ENCODE assay signal across 15 cellular contexts in the genomic region with DNA sequence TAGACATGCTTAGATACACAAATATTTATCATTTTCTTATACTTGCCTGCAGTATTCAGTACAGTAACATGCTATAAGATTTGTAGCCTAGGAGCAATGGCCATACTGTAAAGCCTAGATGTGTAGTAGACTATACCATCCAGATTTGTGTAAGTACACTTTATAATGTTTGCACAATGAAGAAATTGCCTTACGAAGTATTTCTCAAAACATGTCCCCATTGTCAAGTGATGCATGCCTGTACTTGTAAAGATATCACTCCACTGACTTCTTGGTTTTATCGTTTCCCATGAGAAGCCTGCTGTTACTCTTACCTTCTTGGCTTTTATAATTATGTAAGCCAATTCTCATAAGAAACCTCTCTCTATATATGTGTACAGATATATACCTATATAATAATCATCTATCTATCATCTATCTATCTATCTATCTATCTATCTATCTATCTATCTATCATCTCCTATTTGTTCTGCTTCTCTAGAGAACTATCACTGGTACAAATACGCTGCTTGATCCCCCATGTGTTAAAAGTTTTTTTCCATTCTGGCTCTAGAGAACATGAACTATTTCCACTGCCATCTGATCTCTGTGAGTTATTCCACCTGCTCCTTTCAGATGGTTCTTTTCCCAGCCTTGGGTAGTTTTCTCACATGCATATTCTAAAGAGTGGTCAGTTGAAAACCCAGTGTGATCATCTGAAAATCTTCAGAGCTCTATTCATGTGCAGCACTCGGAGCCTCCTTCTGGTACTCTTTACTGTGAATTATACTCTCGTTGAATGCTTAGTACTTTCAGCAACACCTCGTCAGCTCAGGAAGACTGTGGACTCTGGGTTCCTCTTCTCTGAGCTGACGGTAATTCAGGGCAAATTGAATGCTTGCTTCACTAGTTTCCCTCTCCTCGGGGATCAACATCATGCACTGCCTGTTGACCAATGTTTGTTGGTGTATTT. TPM values are rescaled to one million over a fixed set of nuclear protein-coding genes. Genes with fewer than 3 reads are reported as not detected.
A peak's percentile ranks its signal among the peaks of the same experiment; 100 is the strongest.
DNase-seq lines count a peak whose midpoint lies in the region; ATAC-seq and TF ChIP-seq lines count a peak whose summit lies in the region.
"Had no signal": no experiment of that assay in that cellular context is flagged by ENCODE, and none has a peak within 500 bp of the region (broad histone marks: within the 10 kb centered on the region; RNA-seq: fewer than 3 reads in every experiment).

No MANE protein-coding gene starts in this region.

- peaks cover 0 to 24% of the 10 kb centered on the region in 2 donors for H3K4me1 ChIP-seq in left lung
- peaks cover 0 to 2% of the 10 kb centered on the region in 2 donors for H3K4me1 ChIP-seq in ascending aorta

- peak overlapping the region; percentile 21 for H3K27ac ChIP-seq in AG04450 (ENCODE audit: low read depth, low read length)
- no peak overlapping the region for H3K27ac ChIP-seq in SU-DHL-6 (ENCODE audit: low read depth, low read length)
- H3K27ac ChIP-seq in left lung = peak overlapping the region in 1 of 2 donors; percentile 45
- no peak overlapping the region for H3K27ac ChIP-seq in ascending aorta
- H3K27ac ChIP-seq: VCaP had no signal

- H3K4me2 ChIP-seq in SU-DHL-6 (ENCODE audit: low read depth, low read length, poor library complexity, severe bottlenecking) = no peak overlapping the region
- H3K4me2 ChIP-seq: smooth muscle cell had no signal

- no peak for DNase-seq in AG04450 (ENCODE audit: low read depth, low spot score)
- DNase-seq in KBM-7 = peak; percentile 48
- DNase-seq in left lung = no peak
- no peak for DNase-seq in activated CD4-positive, CD25-positive, alpha-beta regulatory T cell (lab: John Stamatoyannopoulos, UW)
- DNase-seq in ascending aorta (ENCODE audit: low spot score in 2 of 2) = no peak
- no peak for DNase-seq in stimulated activated CD4-positive, alpha-beta T cell treated with anti-CD3 and anti-CD28 coated beads, Interleukin-4, amount 100 ng/mL, for 1 hour
- DNase-seq: activated naive CD4-positive, alpha-beta T cell treated with anti-CD3 and anti-CD28 coated beads for 36 hours; DMS 273 treated with DMSO at 0.1 percent for 48 hours; NCI-H187 treated with DMSO at 0.1 percent for 48 hours; nucleus accumbens had no signal

- no peaks in the 10 kb centered on the region for H3K9me3 ChIP-seq in AG04450 (ENCODE audit: control insufficient read depth, insufficient read depth, low read length)
- H3K9me3 ChIP-seq in SU-DHL-6 (ENCODE audit: insufficient read depth, low read length) = no peaks in the 10 kb centered on the region
- H3K9me3 ChIP-seq in left lung = no peaks in the 10 kb centered on the region
- no peaks in the 10 kb centered on the region for H3K9me3 ChIP-seq in ascending aorta

- H3K36me3 ChIP-seq in SU-DHL-6 (ENCODE audit: low read length) (no peaks in the 10 kb centered on the region), left lung (no peaks in the 10 kb centered on the region), ascending aorta (no peaks in the 10 kb centered on the region)

- in situ Hi-C loops in KBM-7 (cut with MboI; ENCODE audit: low pct_unique_long_range_greater_than_20kb, low sequenced_read_pairs) = no loop called here

- H3K9me2 ChIP-seq in SU-DHL-6 (replicated peaks; ENCODE audit: insufficient read depth, low read length) = no peaks in the 10 kb centered on the region

- CTCF ChIA-PET in AG04450 (lab: Charles Lee) = interaction anchor here (1.0 kb wide), 1 partner anchor 27 kb away, joined by 3 read pairs; no protein-coding TSS in a partner anchor

- TF ChIP-seq CTCF in AG04450 (IDR thresholded peaks at IDR 0.05; ENCODE audit: low read depth, low read length) (no peak), SU-DHL-6 (IDR thresholded peaks at IDR 0.05; ENCODE audit: insufficient read depth, low read length, poor library complexity, severe bottlenecking) (no peak), left lung (IDR thresholded peaks at IDR 0.05) (no peak), ascending aorta (IDR thresholded peaks at IDR 0.05) (no peak)

- H3K79me2 ChIP-seq in SU-DHL-6 (ENCODE audit: insufficient read depth, low read length) = no peaks in the 10 kb centered on the region

- 0 out of 2 replicates have a peak, but pooled peaks cover 4% of the 10 kb centered on the region for H3F3A ChIP-seq in SU-DHL-6 (ENCODE audit: insufficient read depth)

- H3K4me3 ChIP-seq in AG04450 (ENCODE audit: low read depth, low read length) = no peak overlapping the region
- no peak overlapping the region for H3K4me3 ChIP-seq in SU-DHL-6 (ENCODE audit: insufficient read depth, low read length, poor library complexity, severe bottlenecking)
- H3K4me3 ChIP-seq in left lung = no peak overlapping the region
- no peak overlapping the region for H3K4me3 ChIP-seq in ascending aorta
- H3K4me3 ChIP-seq: smooth muscle cell had no signal

- H2AFZ ChIP-seq in SU-DHL-6 (ENCODE audit: low read depth, low read length, severe bottlenecking) = peak overlapping the region; percentile 36

- H4K20me1 ChIP-seq in SU-DHL-6 (ENCODE audit: low read depth, low read length) = no peaks in the 10 kb centered on the region

- no peak overlapping the region for H3K9ac ChIP-seq in SU-DHL-6 (ENCODE audit: low read length)

- POLR2A ChIA-PET in AG04450 (lab: Yijun Ruan, JAX) = no interaction called here

- H3K27me3 ChIP-seq in AG04450 (ENCODE audit: control insufficient read depth, insufficient read depth, low read length) = no peaks in the 10 kb centered on the region
- no peaks in the 10 kb centered on the region for H3K27me3 ChIP-seq in SU-DHL-6 (ENCODE audit: low read length)
- H3K27me3 ChIP-seq in left lung = no peaks in the 10 kb centered on the region
- no peaks in the 10 kb centered on the region for H3K27me3 ChIP-seq in ascending aorta

- ATAC-seq in left lung = peak; percentile 42
- ATAC-seq in HG03469 (IDR thresholded peaks at IDR 0.05; ENCODE audit: unreplicated experiment) = no peak
- ATAC-seq: HCT116 had no signal

- intact Hi-C loops in left lung (cut with DNase I) (no loop called here), ascending aorta (cut with DNase I) (no loop called here)

RNA-seq across cellular contexts. Expression of gene VCL, which starts 14.5 kb away (rescaled TPM):
- polyA plus RNA-seq in AG04450 (2011; rRNA removed) = 313 and 327 TPM in 2 replicates
- polyA minus RNA-seq in AG04450 (2011; rRNA and poly(A)+ RNA removed) = 306 and 321 TPM in 2 replicates
- total RNA-seq in left lung (100 to 1,000 TPM; 179 to 195 TPM), ascending aorta (333 TPM)
